ENCODE assay signal across 8 cellular contexts in genomic region chr19:5903054-5903501, GRCh38. TPM values are rescaled to one million over a fixed set of nuclear protein-coding genes. Genes with fewer than 3 reads are reported as not detected.
DNase-seq lines count a peak whose midpoint lies in the region; ATAC-seq and TF ChIP-seq lines count a peak whose summit lies in the region.

No MANE protein-coding gene starts in this region.

- H3K4me1 ChIP-seq in urinary bladder (ENCODE audit: insufficient read depth): no peaks in the 10 kb centered on the region

- no peak for ATAC-seq in HG03139 (IDR thresholded peaks at IDR 0.05; ENCODE audit: unreplicated experiment)

- H3K9me3 Mint-ChIP-seq in CD14-positive monocyte (peaks cover 0 to 3% (median 0%) of the 10 kb centered on the region in 7 donors), brain (no peaks in the 10 kb centered on the region)

- no peaks in the 10 kb centered on the region for H3K9me3 ChIP-seq in KOPT-K1 (ENCODE audit: insufficient read depth, low read length, poor library complexity, severe bottlenecking)

- H3K27me3 Mint-ChIP-seq in CD14-positive monocyte (ENCODE audit: low read depth in 3 of 3): peaks cover 0 to 2% (median 0%) of the 10 kb centered on the region in 3 donors
- H3K27me3 Mint-ChIP-seq in brain: peaks cover 15% of the 10 kb centered on the region

- H3K27ac ChIP-seq in KOPT-K1 (ENCODE audit: low read depth, low read length, poor library complexity, severe bottlenecking) (peak overlapping the region; percentile 87), urinary bladder (ENCODE audit: low read depth) (peak overlapping the region; percentile 84)

- peaks cover 18% of the 10 kb centered on the region; the same call in 1 of the 2 replicates for H3K36me3 ChIP-seq in KOPT-K1 (ENCODE audit: insufficient read depth, low read length)
- H3K36me3 ChIP-seq in urinary bladder (ENCODE audit: insufficient read depth): no peaks in the 10 kb centered on the region

- peak overlapping the region; percentile 82 for H3K4me3 ChIP-seq in urinary bladder (ENCODE audit: low read depth, low read length)

- intact Hi-C loops in CD14-positive monocyte (cut with micrococcal nuclease): loop anchor here (5.0 to 10.0 kb wide), 5 partner anchors 72 to 522 kb away; partner anchors contain the start of genes DUS3L (in 1 of the 2), HSD11B1L (in 1 of the 2), KHSRP (in 1 of the 2) and MICOS13 (in 1 of the 2)

- H3K27ac Mint-ChIP-seq in CD14-positive monocyte (peak overlapping the region; percentile 95 to 99 (median 98)), brain (peak overlapping the region; percentile 89 to 99 (median 97))

- H3K4me3 Mint-ChIP-seq in CD14-positive monocyte (peak overlapping the region; percentile 83 to 94), brain (peak overlapping the region; percentile 94 to 100 (median 99))

- H3K4me1 Mint-ChIP-seq in CD14-positive monocyte (peaks cover 18% of the 10 kb centered on the region), brain (peaks cover 37% of the 10 kb centered on the region)

- H3K36me3 Mint-ChIP-seq in CD14-positive monocyte: peaks cover 13 to 26% of the 10 kb centered on the region in 2 donors
- H3K36me3 Mint-ChIP-seq in brain: peaks cover 28% of the 10 kb centered on the region

- DNase-seq in CD14-positive monocyte (ENCODE audit: low spot score) (no peak), lung microvascular endothelial cell (ENCODE audit: low read depth in 2 of 2) (peak; percentile 24 to 36), H4 (ENCODE audit: low spot score) (no peak)
- DNase-seq in NK-92 treated with Interleukin-12 subunit alpha and Interleukin-12 subunit beta, amount 100 ng/mL, for 24 hours (lab: John Stamatoyannopoulos, UW): no peak

- 2% methylated on average over 12 of the region's 12 CpGs for WGBS in urinary bladder

- TF ChIP-seq CTCF in CD14-positive monocyte (IDR thresholded peaks at IDR 0.05) (no peak), brain (conservative IDR thresholded peaks at IDR 0.05) (no peak)

RNA-seq across cellular contexts. Expression of gene NDUFA11, which starts 0.5 kb away (rescaled TPM):
- polyA plus RNA-seq in CD14-positive monocyte: 100 to 1,000 TPM; 396 to 552 TPM
- 691 TPM for polyA plus RNA-seq in brain (ENCODE audit: insufficient read depth, low read depth, low replicate concordance)
- total RNA-seq in lung microvascular endothelial cell: 219 and 282 TPM in 2 replicates
- total RNA-seq in urinary bladder: 114 TPM
- 520 TPM for polyA plus RNA-seq in urinary bladder
- 281 and 301 TPM in 2 replicates for total RNA-seq in H4 (2014; rRNA removed; shearing (Covaris generic))

RNA-seq across cellular contexts. Expression of gene VMAC, which starts 1.6 kb away (rescaled TPM):
- polyA plus RNA-seq in CD14-positive monocyte (1 to 10 TPM; 3.1 to 4.3 TPM), brain (ENCODE audit: insufficient read depth, low read depth, low replicate concordance) (4.6 TPM), urinary bladder (6.5 TPM)
- total RNA-seq in lung microvascular endothelial cell (3.9 and 7.7 TPM in 2 replicates), urinary bladder (10.7 TPM)
- 1.0 and 3.1 TPM in 2 replicates for total RNA-seq in H4 (2014; rRNA removed; shearing (Covaris generic))

RNA-seq across cellular contexts. Expression of gene CAPS, which starts 11.0 kb away (rescaled TPM):
- polyA plus RNA-seq in CD14-positive monocyte (under 1 TPM; 0.34 to 0.72 TPM), brain (ENCODE audit: insufficient read depth, low read depth, low replicate concordance) (43.6 TPM), urinary bladder (41.9 TPM)
- total RNA-seq in lung microvascular endothelial cell (2.4 and 4.6 TPM in 2 replicates), urinary bladder (26.5 TPM)
- 0.08 and 0.66 TPM in 2 replicates for total RNA-seq in H4 (2014; rRNA removed; shearing (Covaris generic))

RNA-seq across cellular contexts. Expression of gene FUT5, which starts 32.7 kb away (rescaled TPM):
- polyA plus RNA-seq in CD14-positive monocyte: not detected
- not detected for polyA plus RNA-seq in brain (ENCODE audit: insufficient read depth, low read depth, low replicate concordance)
- total RNA-seq in lung microvascular endothelial cell: not detected in 2 replicates
- total RNA-seq in urinary bladder: not detected
- polyA plus RNA-seq in urinary bladder: not detected
- total RNA-seq in H4 (2014; rRNA removed; shearing (Covaris generic)): not detected in 2 replicates

RNA-seq across cellular contexts. Expression of gene FUT3, which starts 51.8 kb away (rescaled TPM):
- polyA plus RNA-seq in CD14-positive monocyte (not detected), brain (ENCODE audit: insufficient read depth, low read depth, low replicate concordance) (0.29 TPM), urinary bladder (0.29 TPM)
- total RNA-seq in lung microvascular endothelial cell (not detected in 2 replicates), urinary bladder (0.63 TPM)
- not detected in 2 replicates for total RNA-seq in H4 (2014; rRNA removed; shearing (Covaris generic))

Comparison
In these comparisons a context has a peak if more than half of its experiments do, and no peak if none do; other contexts are left out.
1. DNase-seq: peak in lung microvascular endothelial cell (2 of 2); none in CD14-positive monocyte (single experiment), NK-92 treated with Interleukin-12 subunit alpha and Interleukin-12 subunit beta, amount 100 ng/mL, for 24 hours (single experiment) and H4 (single experiment).